ENCODE assay signal across 23 cellular contexts in the genomic region with DNA sequence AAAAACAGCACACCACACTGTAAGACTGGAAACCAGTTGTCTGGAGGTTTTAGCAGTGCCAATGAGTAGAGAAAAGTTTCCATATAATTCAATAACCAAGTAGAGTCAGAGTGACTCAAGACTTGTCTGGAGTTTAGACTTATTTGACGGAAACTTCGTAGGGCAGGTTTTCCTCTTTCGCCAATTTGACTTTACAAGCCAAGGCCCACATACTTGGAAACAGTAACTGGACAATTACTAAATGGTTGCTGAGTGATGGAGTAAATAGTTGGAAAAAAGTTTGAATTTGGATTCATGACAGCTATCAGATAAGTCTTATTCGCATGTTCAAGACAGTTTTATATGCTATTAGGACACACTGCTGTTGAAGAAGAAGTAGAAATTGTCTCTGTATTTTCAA. TPM values are rescaled to one million over a fixed set of nuclear protein-coding genes. Genes with fewer than 3 reads are reported as not detected.
"Had no signal": no experiment of that assay in that cellular context is flagged by ENCODE, and none has a peak within 500 bp of the region (broad histone marks: within the 10 kb centered on the region; RNA-seq: fewer than 3 reads in every experiment).

No MANE protein-coding gene starts in this region.

- ATAC-seq: activated CD8-positive, alpha-beta T cell treated with anti-CD3 and anti-CD28 coated beads, Interleukin-2, amount 10 ng/mL, durations not matched to agents 7 days and 5 days; activated naive CD8-positive, alpha-beta T cell treated with anti-CD3 and anti-CD28 coated beads, Interleukin-2, amount 50 U/mL, for 24 hours; foreskin keratinocyte; stimulated activated naive CD8-positive, alpha-beta T cell treated with anti-CD3 and anti-CD28 coated beads, Interleukin-15, Interleukin-2, amounts not matched to agents 100 U/mL and 50 U/mL, for 24 hours had no signal

- H3K36me3 ChIP-seq: esophagus muscularis mucosa had no signal

- H3K4me3 ChIP-seq: esophagus muscularis mucosa, lung had no signal

- H3K9me3 ChIP-seq: esophagus muscularis mucosa had no signal

- DNase-seq: activated CD4-positive, alpha-beta T cell treated with anti-CD3 and anti-CD28 coated beads, Interleukin-2, amount 10 ng/mL, durations not matched to agents 24 days and 14 days; activated CD8-positive, alpha-beta T cell treated with anti-CD3 and anti-CD28 coated beads, Interleukin-2, amount 10 ng/mL, durations not matched to agents 7 days and 5 days; activated effector memory CD4-positive, alpha-beta T cell treated with Interleukin-2 at 50 U/mL for 16 hours; activated naive CD4-positive, alpha-beta T cell treated with anti-CD3 and anti-CD28 coated beads, Interleukin-2, amount 10 ng/mL, durations not matched to agents 7 days and 5 days; activated naive CD8-positive, alpha-beta T cell treated with anti-CD3 and anti-CD28 coated beads, Interleukin-2, amount 50 U/mL, for 24 hours; activated T-cell treated with anti-CD3 and anti-CD28 coated beads, Interleukin-2, amount 50 U/mL, for 48 hours; dermis blood vessel endothelial cell; effector memory CD4-positive, alpha-beta T cell; foreskin keratinocyte; glutamatergic neuron; hippocampal formation; left colon; retina; stimulated activated naive CD8-positive, alpha-beta T cell treated with anti-CD3 and anti-CD28 coated beads, Interleukin-15, Interleukin-2, amounts not matched to agents 100 U/mL and 50 U/mL, for 24 hours; trophoblast cell had no signal

- H3K4me1 ChIP-seq: esophagus muscularis mucosa, foreskin keratinocyte had no signal

- H3K27ac ChIP-seq: esophagus muscularis mucosa, foreskin keratinocyte had no signal

- H3K27me3 ChIP-seq: esophagus muscularis mucosa, foreskin keratinocyte had no signal

RNA-seq across cellular contexts. Expression of a gene that starts 48.1 kb away (rescaled TPM):
- total RNA-seq: activated CD4-positive, alpha-beta T cell treated with anti-CD3 and anti-CD28 coated beads, Interleukin-2, amount 10 ng/mL, durations not matched to agents 24 days and 14 days; activated CD8-positive, alpha-beta T cell treated with anti-CD3 and anti-CD28 coated beads, Interleukin-2, amount 10 ng/mL, durations not matched to agents 7 days and 5 days; chondrocyte; dermis blood vessel endothelial cell; endothelial cell of umbilical vein; esophagus muscularis mucosa; foreskin keratinocyte; left colon; lung; posterior vena cava; skeletal muscle tissue; T-helper 1 cell treated with Interleukin-12 subunit alpha and Interleukin-12 subunit beta and Interleukin-4 antibody, amounts not matched to agents 30 ng/mL and 1 ng/mL, for 36 hours had no signal
- polyA plus RNA-seq: endothelial cell of umbilical vein, foreskin keratinocyte, lung had no signal

RNA-seq across cellular contexts. Expression of a gene that starts 57.7 kb away (rescaled TPM):
- total RNA-seq: activated CD4-positive, alpha-beta T cell treated with anti-CD3 and anti-CD28 coated beads, Interleukin-2, amount 10 ng/mL, durations not matched to agents 24 days and 14 days; activated CD8-positive, alpha-beta T cell treated with anti-CD3 and anti-CD28 coated beads, Interleukin-2, amount 10 ng/mL, durations not matched to agents 7 days and 5 days; chondrocyte; dermis blood vessel endothelial cell; endothelial cell of umbilical vein; esophagus muscularis mucosa; foreskin keratinocyte; lung; mesothelial cell of epicardium; posterior vena cava; T-helper 1 cell treated with Interleukin-12 subunit alpha and Interleukin-12 subunit beta and Interleukin-4 antibody, amounts not matched to agents 30 ng/mL and 1 ng/mL, for 36 hours had no signal
- polyA plus RNA-seq: endothelial cell of umbilical vein, lung had no signal
